1 cellular context compared by ENCODE assay signal in the genomic region with DNA sequence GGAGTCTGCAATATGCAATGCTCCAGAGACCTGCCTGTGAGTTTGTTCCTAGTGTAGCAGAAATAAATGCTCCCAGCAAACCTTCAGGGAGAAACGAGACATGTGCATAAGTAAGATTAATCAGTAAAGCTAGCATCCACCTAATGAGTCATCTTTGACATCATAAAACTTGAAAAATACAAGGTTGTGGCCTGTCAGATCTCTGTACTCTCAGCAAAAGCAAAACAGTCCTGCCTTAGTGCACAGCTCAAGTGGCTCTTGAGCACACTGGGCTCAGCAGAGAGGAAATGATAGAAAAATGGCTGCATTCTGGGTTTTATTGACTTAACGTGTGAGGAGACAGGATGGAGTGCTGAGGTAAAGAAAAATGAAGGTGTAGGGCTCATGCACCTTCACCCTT.
TF ChIP-seq lines count a peak whose summit lies in the region.

No MANE protein-coding gene starts in this region.

TF ChIP-seq in IMR-90, 13 proteins besides CTCF, POLR2A, EP300 and RAD21:
- TF ChIP-seq BHLHE40 (IDR thresholded peaks at IDR 0.05; ENCODE audit: low read depth, low read length) (no peak), CEBPB (IDR thresholded peaks at IDR 0.05; ENCODE audit: low read depth, low read length) (no peak), SMC3 (IDR thresholded peaks at IDR 0.05; ENCODE audit: low read depth, low read length) (no peak), RCOR1 (IDR thresholded peaks at IDR 0.05; ENCODE audit: insufficient replicate concordance, low read length) (no peak), MAZ (IDR thresholded peaks at IDR 0.05; ENCODE audit: borderline replicate concordance, low read depth, low read length) (no peak), MXI1 (IDR thresholded peaks at IDR 0.05; ENCODE audit: borderline replicate concordance, low read depth, low read length) (no peak), RFX5 (IDR thresholded peaks at IDR 0.05; ENCODE audit: low read depth, low read length) (no peak), MAFK (IDR thresholded peaks at IDR 0.05; ENCODE audit: low read depth, low read length) (no peak), NFE2L2 (IDR thresholded peaks at IDR 0.05; ENCODE audit: low read depth, low read length) (no peak), CHD1 (IDR thresholded peaks at IDR 0.05; ENCODE audit: low read depth, low read length) (no peak), FOS (IDR thresholded peaks at IDR 0.05; ENCODE audit: low read depth, low read length) (no peak)
- TF ChIP-seq, protein P1, sequence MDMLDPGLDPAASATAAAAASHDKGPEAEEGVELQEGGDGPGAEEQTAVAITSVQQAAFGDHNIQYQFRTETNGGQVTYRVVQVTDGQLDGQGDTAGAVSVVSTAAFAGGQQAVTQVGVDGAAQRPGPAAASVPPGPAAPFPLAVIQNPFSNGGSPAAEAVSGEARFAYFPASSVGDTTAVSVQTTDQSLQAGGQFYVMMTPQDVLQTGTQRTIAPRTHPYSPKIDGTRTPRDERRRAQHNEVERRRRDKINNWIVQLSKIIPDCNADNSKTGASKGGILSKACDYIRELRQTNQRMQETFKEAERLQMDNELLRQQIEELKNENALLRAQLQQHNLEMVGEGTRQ (IDR thresholded peaks at IDR 0.05; ENCODE audit: low read depth, low read length) = no peak
- TF ChIP-seq, protein P2, sequence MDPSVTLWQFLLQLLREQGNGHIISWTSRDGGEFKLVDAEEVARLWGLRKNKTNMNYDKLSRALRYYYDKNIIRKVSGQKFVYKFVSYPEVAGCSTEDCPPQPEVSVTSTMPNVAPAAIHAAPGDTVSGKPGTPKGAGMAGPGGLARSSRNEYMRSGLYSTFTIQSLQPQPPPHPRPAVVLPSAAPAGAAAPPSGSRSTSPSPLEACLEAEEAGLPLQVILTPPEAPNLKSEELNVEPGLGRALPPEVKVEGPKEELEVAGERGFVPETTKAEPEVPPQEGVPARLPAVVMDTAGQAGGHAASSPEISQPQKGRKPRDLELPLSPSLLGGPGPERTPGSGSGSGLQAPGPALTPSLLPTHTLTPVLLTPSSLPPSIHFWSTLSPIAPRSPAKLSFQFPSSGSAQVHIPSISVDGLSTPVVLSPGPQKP (IDR thresholded peaks at IDR 0.05; ENCODE audit: borderline replicate concordance, low read depth, low read length) = no peak
